ENCODE assay signal across 19 cellular contexts in the genomic region with DNA sequence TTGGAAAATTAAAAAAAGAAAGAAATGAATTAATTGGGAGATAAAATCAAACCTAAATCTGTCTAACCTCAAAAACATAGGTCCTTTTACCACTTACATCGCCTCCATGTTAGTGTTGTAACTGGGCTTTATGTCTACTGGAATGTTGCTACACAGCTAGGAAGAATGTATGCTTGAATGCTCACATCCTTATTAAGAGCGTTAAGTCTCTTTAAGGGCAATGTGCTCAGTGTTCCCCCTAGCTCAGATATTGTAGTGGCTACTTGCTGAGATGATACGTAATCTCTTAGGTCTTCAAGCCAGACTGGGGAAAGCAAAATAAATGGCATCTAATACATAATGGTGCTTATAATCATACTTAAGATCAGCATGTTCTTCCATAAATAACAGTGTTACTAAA.
"Had no signal": no experiment of that assay in that cellular context is flagged by ENCODE, and none has a peak within 500 bp of the region (broad histone marks: within the 10 kb centered on the region; RNA-seq: fewer than 3 reads in every experiment).

No MANE protein-coding gene starts in this region.

- ATAC-seq: left ventricle myocardium superior; mucosa of descending colon; naive thymus-derived CD8-positive, alpha-beta T cell; sciatic nerve; stimulated activated naive B cell treated with anti-CD40 and anti-IgM and Interleukin-4, amounts not matched to agents 10 μg/mL and 1 μg/mL and 100 μg/mL, for 72 hours; stimulated activated naive CD8-positive, alpha-beta T cell treated with anti-CD3 and anti-CD28 coated beads, Interleukin-15, amount 100 ng/mL, for 72 hours; upper lobe of right lung had no signal

- H3K27ac ChIP-seq: parathyroid adenoma, prostate gland, testis, tibial nerve, upper lobe of right lung, vagina had no signal

- H2AFZ ChIP-seq: parathyroid adenoma had no signal

- H3K9me3 ChIP-seq: mucosa of descending colon, prostate gland, testis, tibial nerve, upper lobe of right lung, vagina had no signal

- DNase-seq: cortex of kidney; dorsolateral prefrontal cortex; effector CD8-positive, alpha-beta T cell; foreskin melanocyte; head of caudate nucleus; left ventricle myocardium superior; mucosa of descending colon; naive thymus-derived CD8-positive, alpha-beta T cell; stimulated activated CD4-positive, alpha-beta T cell treated with anti-CD3 and anti-CD28 coated beads, Interleukin-2, amount 100 ng/mL, for 24 hours; stimulated activated CD4-positive, alpha-beta T cell treated with anti-CD3 and anti-CD28 coated beads, Interleukin-4, amount 100 ng/mL, for 4 hours; stimulated activated naive B cell treated with anti-CD40 and anti-IgM and Interleukin-4, amounts not matched to agents 10 μg/mL and 1 μg/mL and 100 μg/mL, for 72 hours; stimulated activated naive CD8-positive, alpha-beta T cell treated with anti-CD3 and anti-CD28 coated beads, Interleukin-15, amount 100 ng/mL, for 72 hours; testis; upper lobe of right lung had no signal

- H3K27me3 ChIP-seq: dorsolateral prefrontal cortex, testis, tibial nerve, upper lobe of right lung, vagina had no signal

- H3K4me3 ChIP-seq: dorsolateral prefrontal cortex, mucosa of descending colon, prostate gland, testis, tibial nerve, upper lobe of right lung, vagina had no signal

- H3K4me1 ChIP-seq: parathyroid adenoma, prostate gland, testis, tibial nerve, upper lobe of right lung, vagina had no signal

- H3K36me3 ChIP-seq: prostate gland, tibial nerve, upper lobe of right lung, vagina had no signal

- H3K79me2 ChIP-seq: parathyroid adenoma had no signal

- H3K9ac ChIP-seq: parathyroid adenoma had no signal
